14 cellular contexts compared by ENCODE assay signal in the genomic region with DNA sequence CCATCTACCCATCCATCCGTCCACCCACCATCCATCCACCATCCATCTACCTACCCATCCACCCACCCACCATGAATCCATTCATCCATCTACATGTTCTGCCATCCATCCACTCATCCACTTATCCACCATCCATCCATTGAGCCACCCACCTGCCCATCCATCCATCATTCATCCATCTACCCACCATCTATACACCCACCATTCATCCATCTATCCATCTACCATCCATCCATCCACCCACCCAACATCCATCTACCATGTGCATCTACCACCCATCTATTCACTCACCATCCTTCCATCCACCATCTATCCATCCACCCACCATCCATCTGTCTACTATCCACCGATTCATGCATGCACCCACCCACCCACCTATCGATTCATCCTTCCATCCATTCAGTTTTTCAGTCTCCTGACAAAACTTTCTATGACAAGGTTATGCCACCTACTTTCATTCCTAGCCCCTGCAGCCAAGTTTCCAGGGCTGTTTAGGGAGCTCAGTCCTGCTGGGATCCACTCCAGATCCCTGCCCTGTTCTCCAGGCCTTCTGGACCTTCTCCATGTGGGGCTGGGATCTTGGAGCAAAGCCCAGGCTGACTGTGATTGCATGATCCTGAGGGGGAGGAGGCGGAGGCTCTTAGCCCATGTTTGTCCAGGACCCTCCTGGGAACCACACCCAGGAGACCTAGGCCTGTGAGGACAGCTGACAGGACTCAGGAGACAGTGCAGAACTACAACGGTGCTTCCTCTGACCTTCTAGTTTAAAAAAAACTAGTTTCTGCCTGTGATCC. TPM values are rescaled to one million over a fixed set of nuclear protein-coding genes. Genes with fewer than 3 reads are reported as not detected.
DNase-seq lines count a peak whose midpoint lies in the region; ATAC-seq and TF ChIP-seq lines count a peak whose summit lies in the region.
"Had no signal": no experiment of that assay in that cellular context is flagged by ENCODE, and none has a peak within 500 bp of the region (broad histone marks: within the 10 kb centered on the region; RNA-seq: fewer than 3 reads in every experiment).

No MANE protein-coding gene starts in this region.

- no peak overlapping the region for H3K27ac ChIP-seq in upper lobe of right lung
- H3K27ac ChIP-seq: 22Rv1 had no signal

- no peak for TF ChIP-seq CTCF in upper lobe of right lung (IDR thresholded peaks at IDR 0.05)

- H3K4me3 ChIP-seq in upper lobe of right lung: no peak overlapping the region

- no peaks in the 10 kb centered on the region for H3K36me3 ChIP-seq in upper lobe of right lung

- H3K4me1 ChIP-seq in upper lobe of right lung: peaks cover 9% of the 10 kb centered on the region

- intact Hi-C loops in upper lobe of right lung (cut with DNase I): no loop called here

- no peaks in the 10 kb centered on the region for H3K9me3 ChIP-seq in upper lobe of right lung

- DNase-seq in DMS 273 (lab: John Stamatoyannopoulos, UW; ENCODE audit: unreplicated experiment) (peak; percentile 31), DMS 273 treated with DMSO at 0.1 percent for 48 hours (lab: John Stamatoyannopoulos, UW) (no peak), fibroblast of the conjunctiva (ENCODE audit: low read depth) (peak; percentile 36), mucosa of gallbladder (ENCODE audit: low spot score) (peak; percentile 87), upper lobe of right lung (peak; percentile 72), OCI-M2 (lab: John Stamatoyannopoulos, UW; ENCODE audit: unreplicated experiment) (no peak), Kasumi-1 (lab: John Stamatoyannopoulos, UW) (no peak)
- DNase-seq: activated B cell treated with CpG ODN at 0.5 μM for 24 hours, HFFc6, mesendoderm, NCI-H1694 had no signal

- no peaks in the 10 kb centered on the region for H3K27me3 ChIP-seq in upper lobe of right lung

- ATAC-seq in upper lobe of right lung (peak; percentile 69), GM21717 (IDR thresholded peaks at IDR 0.05; ENCODE audit: unreplicated experiment) (no peak)

RNA-seq across cellular contexts. Expression of a gene that starts 27.4 kb away (rescaled TPM):
- 6.6 TPM for total RNA-seq in mucosa of gallbladder
- 0.75 TPM for total RNA-seq in upper lobe of right lung
- total RNA-seq: activated B cell treated with CpG ODN at 0.5 μM for 24 hours, Daoy, HFFc6 had no signal

RNA-seq across cellular contexts. Expression of a gene that starts 48.9 kb away (rescaled TPM):
- total RNA-seq in mucosa of gallbladder (11.6 TPM), upper lobe of right lung (7.3 TPM)

Comparison
In these comparisons a context has a peak if more than half of its experiments do, and no peak if none do; other contexts are left out.
1. DNase-seq: peak in DMS 273 (single experiment), fibroblast of the conjunctiva (single experiment), mucosa of gallbladder (single experiment) and upper lobe of right lung (single experiment); none in DMS 273 treated with DMSO at 0.1 percent for 48 hours (single experiment), OCI-M2 (single experiment) and Kasumi-1 (0 of 2).